In genomic region chr11:46594785-46595184, GRCh38 we compare ENCODE assay signal across 14 cellular contexts. TPM values are rescaled to one million over a fixed set of nuclear protein-coding genes. Genes with fewer than 3 reads are reported as not detected.
DNase-seq lines count a peak whose midpoint lies in the region; ATAC-seq lines count a peak whose summit lies in the region.
"Had no signal": no experiment of that assay in that cellular context is flagged by ENCODE, and none has a peak within 500 bp of the region (broad histone marks: within the 10 kb centered on the region; RNA-seq: fewer than 3 reads in every experiment).

No MANE protein-coding gene starts in this region.

- H3K27ac ChIP-seq in SJCRH30 (peak overlapping the region; percentile 57), iPS-20b (ENCODE audit: low read length) (no peak overlapping the region)

- CTCF ChIA-PET in activated naive CD4-positive, alpha-beta T cell treated with anti-CD3 and anti-CD28 coated beads for 36 hours (lab: Charles Lee), result interaction anchor here (1.7 to 1.8 kb wide), 2 partner anchors 10 to 23 kb away, joined by 4 to 6 read pairs; partner anchors contain the start of gene ATG13

- no peak for ATAC-seq in stimulated activated memory B cell treated with anti-CD40 and anti-IgM and Interleukin-4, amounts not matched to agents 10 μg/mL and 1 μg/mL and 100 μg/mL, for 72 hours
- ATAC-seq in T-helper 17 cell, result no peak
- ATAC-seq in HG03460 (IDR thresholded peaks at IDR 0.05; ENCODE audit: unreplicated experiment), result no peak
- ATAC-seq: esophagus mucosa had no signal

- H3K4me1 ChIP-seq in SJCRH30, result peaks cover 8% of the 10 kb centered on the region; the same call in 1 of the 2 replicates
- peaks cover 9% of the 10 kb centered on the region; the same call in 1 of the 2 replicates for H3K4me1 ChIP-seq in iPS-20b (ENCODE audit: insufficient read depth, low read length)

- H3K4me3 Mint-ChIP-seq in activated naive CD4-positive, alpha-beta T cell treated with anti-CD3 and anti-CD28 coated beads for 36 hours, result peak overlapping the region; percentile 94
- H3K4me3 Mint-ChIP-seq in stimulated activated memory B cell treated with anti-CD40 and anti-IgM and Interleukin-4, amounts not matched to agents 10 μg/mL and 1 μg/mL and 100 μg/mL, for 72 hours, result peak overlapping the region; percentile 92
- H3K4me3 Mint-ChIP-seq in T-helper 17 cell, result no peak overlapping the region

- peaks cover 33% of the 10 kb centered on the region for H3K4me1 Mint-ChIP-seq in activated naive CD4-positive, alpha-beta T cell treated with anti-CD3 and anti-CD28 coated beads for 36 hours (ENCODE audit: low read depth)
- peaks cover 29% of the 10 kb centered on the region for H3K4me1 Mint-ChIP-seq in stimulated activated memory B cell treated with anti-CD40 and anti-IgM and Interleukin-4, amounts not matched to agents 10 μg/mL and 1 μg/mL and 100 μg/mL, for 72 hours
- H3K4me1 Mint-ChIP-seq in T-helper 17 cell, result peaks cover 26% of the 10 kb centered on the region

- H3K4me3 ChIP-seq in SJCRH30 (peak overlapping the region; percentile 81), iPS-20b (ENCODE audit: low read length) (peak overlapping the region; percentile 95; the same call in 1 of the 2 replicates)

- peaks cover 2% of the 10 kb centered on the region for H3K36me3 Mint-ChIP-seq in activated naive CD4-positive, alpha-beta T cell treated with anti-CD3 and anti-CD28 coated beads for 36 hours (ENCODE audit: low read depth)
- peaks cover 8% of the 10 kb centered on the region for H3K36me3 Mint-ChIP-seq in stimulated activated memory B cell treated with anti-CD40 and anti-IgM and Interleukin-4, amounts not matched to agents 10 μg/mL and 1 μg/mL and 100 μg/mL, for 72 hours
- peaks cover 6% of the 10 kb centered on the region for H3K36me3 Mint-ChIP-seq in T-helper 17 cell (ENCODE audit: low read depth)

- no peak overlapping the region for H3K27ac Mint-ChIP-seq in activated naive CD4-positive, alpha-beta T cell treated with anti-CD3 and anti-CD28 coated beads for 36 hours
- peak overlapping the region; percentile 88 for H3K27ac Mint-ChIP-seq in stimulated activated memory B cell treated with anti-CD40 and anti-IgM and Interleukin-4, amounts not matched to agents 10 μg/mL and 1 μg/mL and 100 μg/mL, for 72 hours
- H3K27ac Mint-ChIP-seq in T-helper 17 cell, result no peak overlapping the region

- no peaks in the 10 kb centered on the region for H3K27me3 Mint-ChIP-seq in activated naive CD4-positive, alpha-beta T cell treated with anti-CD3 and anti-CD28 coated beads for 36 hours (ENCODE audit: low read depth)
- H3K27me3 Mint-ChIP-seq in stimulated activated memory B cell treated with anti-CD40 and anti-IgM and Interleukin-4, amounts not matched to agents 10 μg/mL and 1 μg/mL and 100 μg/mL, for 72 hours, result no peaks in the 10 kb centered on the region
- no peaks in the 10 kb centered on the region for H3K27me3 Mint-ChIP-seq in T-helper 17 cell

- H3K27me3 ChIP-seq in SJCRH30 (no peaks in the 10 kb centered on the region), iPS-20b (ENCODE audit: insufficient read depth, low read length) (no peaks in the 10 kb centered on the region)
- H3K27me3 ChIP-seq: cardiac muscle cell had no signal

- no peak overlapping the region; the same call in 1 of the 2 replicates for H3K9ac ChIP-seq in iPS-20b (ENCODE audit: low read depth, low read length)

- intact Hi-C loops in activated naive CD4-positive, alpha-beta T cell treated with anti-CD3 and anti-CD28 coated beads for 36 hours (cut with micrococcal nuclease), result loop anchor here (1.0 to 2.0 kb wide), 3 partner anchors 23 to 342 kb away; partner anchors contain the start of genes ATG13, CSTPP1 and HARBI1

- DNase-seq in activated naive CD4-positive, alpha-beta T cell treated with anti-CD3 and anti-CD28 coated beads for 36 hours, result no peak
- no peak for DNase-seq in activated naive CD4-positive, alpha-beta T cell treated with anti-CD3 and anti-CD28 coated beads, Interleukin-2, amount 50 U/mL, for 16 hours
- DNase-seq in SJCRH30 (no peak), T-helper 17 cell (no peak)
- DNase-seq in activated effector memory CD4-positive, alpha-beta T cell treated with anti-CD3 and anti-CD28 coated beads, Interleukin-2, amount 50 U/mL, for 16 hours, result no peak
- DNase-seq: activated CD8-positive, alpha-beta memory T cell treated with anti-CD3 and anti-CD28 coated beads, Interleukin-2, amount 50 U/mL, for 48 hours; NCI-H1930; nephron progenitor cell; T1000 had no signal

- no peaks in the 10 kb centered on the region for H3K9me3 ChIP-seq in SJCRH30 (replicated peaks)
- no peaks in the 10 kb centered on the region for H3K9me3 ChIP-seq in iPS-20b (ENCODE audit: insufficient read depth, low read depth, low read length)
- H3K9me3 ChIP-seq in T-helper 17 cell (ENCODE audit: control insufficient read depth, low read length, poor library complexity, severe bottlenecking), result no peaks in the 10 kb centered on the region

- H3K9me3 Mint-ChIP-seq in activated naive CD4-positive, alpha-beta T cell treated with anti-CD3 and anti-CD28 coated beads for 36 hours, result no peaks in the 10 kb centered on the region
- H3K9me3 Mint-ChIP-seq in stimulated activated memory B cell treated with anti-CD40 and anti-IgM and Interleukin-4, amounts not matched to agents 10 μg/mL and 1 μg/mL and 100 μg/mL, for 72 hours, result no peaks in the 10 kb centered on the region

- H3K36me3 ChIP-seq in SJCRH30, result no peaks in the 10 kb centered on the region
- no peaks in the 10 kb centered on the region for H3K36me3 ChIP-seq in iPS-20b (ENCODE audit: insufficient read depth, low read depth, low read length)
- H3K36me3 ChIP-seq: cardiac muscle cell had no signal

RNA-seq across cellular contexts. Expression of gene AMBRA1, which starts 1.0 kb away (rescaled TPM):
- 10 to 100 TPM; 19.0 to 23.1 TPM for total RNA-seq in activated naive CD4-positive, alpha-beta T cell treated with anti-CD3 and anti-CD28 coated beads for 36 hours
- total RNA-seq in SJCRH30 (2014; rRNA removed; shearing (Covaris generic)), result 23.1 and 23.4 TPM in 2 replicates
- 10 to 100 TPM; 47.3 to 52.2 TPM for total RNA-seq in T-helper 17 cell

RNA-seq across cellular contexts. Expression of gene HARBI1, which starts 22.2 kb away (rescaled TPM):
- 1 to 10 TPM; 2.8 to 3.1 TPM for total RNA-seq in activated naive CD4-positive, alpha-beta T cell treated with anti-CD3 and anti-CD28 coated beads for 36 hours
- total RNA-seq in SJCRH30 (2014; rRNA removed; shearing (Covaris generic)), result 8.4 and 9.3 TPM in 2 replicates
- 10 to 100 TPM; 17.2 to 17.4 TPM for total RNA-seq in T-helper 17 cell

RNA-seq across cellular contexts. Expression of gene ATG13, which starts 22.6 kb away (rescaled TPM):
- total RNA-seq in activated naive CD4-positive, alpha-beta T cell treated with anti-CD3 and anti-CD28 coated beads for 36 hours, result 10 to 100 TPM; 54.7 to 55.6 TPM
- 77.4 and 83.6 TPM in 2 replicates for total RNA-seq in SJCRH30 (2014; rRNA removed; shearing (Covaris generic))
- 100 to 1,000 TPM; 110 to 129 TPM for total RNA-seq in T-helper 17 cell
